15 cellular contexts compared by ENCODE assay signal in genomic region chr4:18202510-18202909, GRCh38.
"Had no signal": no experiment of that assay in that cellular context is flagged by ENCODE, and none has a peak within 500 bp of the region (broad histone marks: within the 10 kb centered on the region; RNA-seq: fewer than 3 reads in every experiment).

No MANE protein-coding gene starts in this region.

- DNase-seq: cortex of kidney; effector memory CD4-positive, alpha-beta T cell; esophagus squamous epithelium; foreskin fibroblast; left colon; left ventricle myocardium superior; naive B cell; occipital lobe; pancreas; right lobe of liver; stimulated activated CD4-positive, alpha-beta T cell treated with anti-CD3 and anti-CD28 coated beads, Interleukin-4, amount 100 ng/mL, for 24 hours; testis; upper lobe of right lung had no signal

- ATAC-seq: gastroesophageal sphincter; left colon; left ventricle myocardium superior; pancreas; right lobe of liver; stimulated activated memory B cell treated with anti-CD40 and anti-IgM and Interleukin-4, amounts not matched to agents 10 μg/mL and 1 μg/mL and 100 μg/mL, for 72 hours; upper lobe of right lung had no signal
